In genomic region chr3:71581451-71581980, GRCh38 we compare ENCODE assay signal across 8 cellular contexts. TPM values are rescaled to one million over a fixed set of nuclear protein-coding genes. Genes with fewer than 3 reads are reported as not detected.
A peak's percentile ranks its signal among the peaks of the same experiment; 100 is the strongest.
DNase-seq lines count a peak whose midpoint lies in the region; ATAC-seq and TF ChIP-seq lines count a peak whose summit lies in the region.

No MANE protein-coding gene starts in this region.

- intact Hi-C loops in activated CD4-positive, alpha-beta memory T cell treated with anti-CD3 and anti-CD28 coated beads for 36 hours (cut with micrococcal nuclease) = loop anchor here (5.0 to 10.0 kb wide), 4 partner anchors 39 to 187 kb away; no protein-coding TSS in a partner anchor

- CTCF ChIA-PET in activated CD4-positive, alpha-beta memory T cell treated with anti-CD3 and anti-CD28 coated beads for 36 hours (lab: Charles Lee) = no interaction called here

- ATAC-seq in stimulated activated naive CD8-positive, alpha-beta T cell treated with anti-CD3 and anti-CD28 coated beads, Interleukin-15, Interleukin-2, amounts not matched to agents 100 U/mL and 50 U/mL, for 24 hours = no peak
- no peak for ATAC-seq in HG03469 (IDR thresholded peaks at IDR 0.05; ENCODE audit: unreplicated experiment)

- H3K4me3 Mint-ChIP-seq in activated CD4-positive, alpha-beta memory T cell treated with anti-CD3 and anti-CD28 coated beads for 36 hours = peak overlapping the region; percentile 78
- peak overlapping the region; percentile 83 for H3K4me3 Mint-ChIP-seq in mesothelial cell of epicardium

- peaks cover 48% of the 10 kb centered on the region for H3K4me1 Mint-ChIP-seq in activated CD4-positive, alpha-beta memory T cell treated with anti-CD3 and anti-CD28 coated beads for 36 hours (ENCODE audit: low read depth)
- H3K4me1 Mint-ChIP-seq in mesothelial cell of epicardium = peaks cover 64% of the 10 kb centered on the region

- no peaks in the 10 kb centered on the region for H3K9me3 ChIP-seq in endocrine pancreas (ENCODE audit: control insufficient read depth, low read length)

- H3K9ac ChIP-seq in endocrine pancreas (ENCODE audit: control insufficient read depth, insufficient read depth, low read length) = peak overlapping the region; percentile 88

- peak overlapping the region; percentile 25 for H3K4me3 ChIP-seq in endocrine pancreas (ENCODE audit: control insufficient read depth, insufficient read depth, low read length)

- POLR2A ChIA-PET in activated CD4-positive, alpha-beta memory T cell treated with anti-CD3 and anti-CD28 coated beads for 36 hours (lab: Charles Lee) = interaction anchor here (0.7 to 2.7 kb wide), 8 partner anchors 128 to 570 kb away, joined by 3 to 35 read pairs (median 6); no protein-coding TSS in a partner anchor

- peaks cover 18% of the 10 kb centered on the region for H3K4me1 ChIP-seq in endocrine pancreas (ENCODE audit: control insufficient read depth, insufficient read depth, low read length)

- peaks cover 13% of the 10 kb centered on the region for H3K36me3 Mint-ChIP-seq in activated CD4-positive, alpha-beta memory T cell treated with anti-CD3 and anti-CD28 coated beads for 36 hours
- H3K36me3 Mint-ChIP-seq in mesothelial cell of epicardium = no peaks in the 10 kb centered on the region

- peak overlapping the region; percentile 90 for H3K27ac Mint-ChIP-seq in activated CD4-positive, alpha-beta memory T cell treated with anti-CD3 and anti-CD28 coated beads for 36 hours
- H3K27ac Mint-ChIP-seq in mesothelial cell of epicardium = peak overlapping the region; percentile 99

- H3K27me3 ChIP-seq in endocrine pancreas (ENCODE audit: control insufficient read depth, insufficient read depth, low read length) = no peaks in the 10 kb centered on the region

- peaks cover 1% of the 10 kb centered on the region for H3K27me3 Mint-ChIP-seq in activated CD4-positive, alpha-beta memory T cell treated with anti-CD3 and anti-CD28 coated beads for 36 hours
- H3K27me3 Mint-ChIP-seq in mesothelial cell of epicardium (ENCODE audit: low read depth) = no peaks in the 10 kb centered on the region

- DNase-seq in NOMO-1 treated with DMSO at 0.1 percent for 48 hours (lab: John Stamatoyannopoulos, UW; ENCODE audit: unreplicated experiment) (peak; percentile 35), NOMO-1 treated with dmso at 0.1 percent for 144 hours (lab: John Stamatoyannopoulos, UW; ENCODE audit: unreplicated experiment) (no peak), mesothelial cell of epicardium (ENCODE audit: low spot score in 2 of 2, unreplicated experiment in 2 of 2) (peak; percentile 26 to 62), MV-4-11 (lab: John Stamatoyannopoulos, UW) (no peak)
- peak; percentile 50 for DNase-seq in activated CD4-positive, alpha-beta memory T cell treated with anti-CD3 and anti-CD28 coated beads for 36 hours
- peak; percentile 49 for DNase-seq in stimulated activated naive CD8-positive, alpha-beta T cell treated with anti-CD3 and anti-CD28 coated beads, Interleukin-15, Interleukin-2, amounts not matched to agents 100 U/mL and 50 U/mL, for 24 hours

- no peak for TF ChIP-seq CTCF in mesothelial cell of epicardium (IDR thresholded peaks at IDR 0.05; ENCODE audit: unreplicated experiment)

- H3K36me3 ChIP-seq in endocrine pancreas (ENCODE audit: control insufficient read depth, insufficient read depth, low read length) = no peaks in the 10 kb centered on the region

- H3K9me3 Mint-ChIP-seq in activated CD4-positive, alpha-beta memory T cell treated with anti-CD3 and anti-CD28 coated beads for 36 hours = no peaks in the 10 kb centered on the region
- no peaks in the 10 kb centered on the region for H3K9me3 Mint-ChIP-seq in mesothelial cell of epicardium

RNA-seq across cellular contexts. Expression of gene FOXP1, which starts 2.0 kb away (rescaled TPM):
- total RNA-seq in activated CD4-positive, alpha-beta memory T cell treated with anti-CD3 and anti-CD28 coated beads for 36 hours = 100 to 1,000 TPM in 1 of 2 experiments, 10 to 100 TPM in 1; 94.4 to 102 TPM
- total RNA-seq in mesothelial cell of epicardium = 170 to 187 TPM (median 183 TPM) in 3 replicates

Comparison
In these comparisons a context has a peak if more than half of its experiments do, and no peak if none do; other contexts are left out.
1. DNase-seq: peak in NOMO-1 treated with DMSO at 0.1 percent for 48 hours (single experiment), activated CD4-positive, alpha-beta memory T cell treated with anti-CD3 and anti-CD28 coated beads for 36 hours (single experiment), mesothelial cell of epicardium (2 of 2) and stimulated activated naive CD8-positive, alpha-beta T cell treated with anti-CD3 and anti-CD28 coated beads, Interleukin-15, Interleukin-2, amounts not matched to agents 100 U/mL and 50 U/mL, for 24 hours (single experiment); none in NOMO-1 treated with dmso at 0.1 percent for 144 hours (single experiment) and MV-4-11 (single experiment).